ENCODE assay signal across 20 cellular contexts in genomic region chr9:78664370-78664769, GRCh38.
"Had no signal": no experiment of that assay in that cellular context is flagged by ENCODE, and none has a peak within 500 bp of the region (broad histone marks: within the 10 kb centered on the region; RNA-seq: fewer than 3 reads in every experiment).

No MANE protein-coding gene starts in this region.

- H3K9me3 ChIP-seq: SJSA1 had no signal

- H3K27me3 ChIP-seq: SJSA1 had no signal

- H3K36me3 ChIP-seq: SJSA1 had no signal

- DNase-seq: Karpas-422, KG1, MM.1S, NCI-H1092 treated with DMSO at 0.1 percent for 48 hours, NCI-H1436, NCI-H187, NCI-H2029, NCI-H2081 treated with DMSO at 0.1 percent for 48 hours, NCI-H2171, NCI-H226, NCI-H446, NCI-H510A, NCI-H524 treated with DMSO at 0.1 percent for 48 hours, NCI-H69, NCI-H774, Right ventricle myocardium superior, RPMI8226, SIG-M5 had no signal

- H3K27ac ChIP-seq: SJSA1, SK-N-MC had no signal

- H3K4me3 ChIP-seq: SJSA1, SK-N-MC had no signal
